Comparison of ENCODE assay signal across 22 cellular contexts in genomic region chr2:178873912-178874311, GRCh38.
"Had no signal": no experiment of that assay in that cellular context is flagged by ENCODE, and none has a peak within 500 bp of the region (broad histone marks: within the 10 kb centered on the region; RNA-seq: fewer than 3 reads in every experiment).

No MANE protein-coding gene starts in this region.

- H3K9ac ChIP-seq: neural progenitor cell had no signal

- H3K4me3 Mint-ChIP-seq: activated CD8-positive, alpha-beta T cell treated with anti-CD3 and anti-CD28 coated beads, Interleukin-2, amount 10 ng/mL, durations not matched to agents 7 days and 5 days; activated naive CD4-positive, alpha-beta T cell treated with anti-CD3 and anti-CD28 coated beads, Interleukin-2, amount 50 U/mL, for 24 hours; activated T-helper 1 cell treated with anti-CD3 and anti-CD28 coated beads, Interleukin-12 subunit alpha, Interleukin-12 subunit beta, Interleukin-2, Interleukin-4 antibody, amounts not matched to agents 30 ng/mL and 10 ng/mL and 1 ng/mL, durations not matched to agents 14 hours and 24 hours and 36 hours; mesothelial cell of epicardium; naive thymus-derived CD8-positive, alpha-beta T cell; neural progenitor cell; stimulated activated naive B cell treated with anti-CD40 and anti-IgM and Interleukin-4, amounts not matched to agents 10 μg/mL and 1 μg/mL and 100 μg/mL, for 72 hours had no signal

- H3K27me3 Mint-ChIP-seq: activated naive CD4-positive, alpha-beta T cell treated with anti-CD3 and anti-CD28 coated beads, Interleukin-2, amount 50 U/mL, for 24 hours; naive thymus-derived CD8-positive, alpha-beta T cell; stimulated activated naive B cell treated with anti-CD40 and anti-IgM and Interleukin-4, amounts not matched to agents 10 μg/mL and 1 μg/mL and 100 μg/mL, for 72 hours had no signal

- DNase-seq: activated CD4-positive, alpha-beta T cell treated with anti-CD3 and anti-CD28 coated beads for 1 hour; activated CD4-positive, alpha-beta T cell treated with anti-CD3 and anti-CD28 coated beads, Interleukin-2, amount 50 U/mL, for 1 hour; activated CD8-positive, alpha-beta T cell treated with anti-CD3 and anti-CD28 coated beads, Interleukin-2, amount 10 ng/mL, durations not matched to agents 7 days and 5 days; activated gamma-delta T cell treated with Interleukin-2 at 50 U/mL for 16 hours; brain microvascular endothelial cell; colonic mucosa; head of caudate nucleus; left lung; naive thymus-derived CD8-positive, alpha-beta T cell; posterior cingulate gyrus; sigmoid colon; stimulated activated CD4-positive, alpha-beta T cell treated with anti-CD3 and anti-CD28 coated beads, Interleukin-2, amount 100 ng/mL, for 48 hours; stimulated activated CD8-positive, alpha-beta memory T cell treated with anti-CD3 and anti-CD28 coated beads, Interleukin-4, amount 100 ng/mL, for 48 hours; stimulated activated naive B cell treated with anti-CD40 and anti-IgM and Interleukin-4, amounts not matched to agents 10 μg/mL and 1 μg/mL and 100 μg/mL, for 72 hours; T-helper 1 cell; upper lobe of left lung had no signal

- ATAC-seq: activated CD8-positive, alpha-beta T cell treated with anti-CD3 and anti-CD28 coated beads, Interleukin-2, amount 10 ng/mL, durations not matched to agents 7 days and 5 days; gastroesophageal sphincter; left lung; naive thymus-derived CD8-positive, alpha-beta T cell; stimulated activated naive B cell treated with anti-CD40 and anti-IgM and Interleukin-4, amounts not matched to agents 10 μg/mL and 1 μg/mL and 100 μg/mL, for 72 hours had no signal

- H3K27me3 ChIP-seq: brain microvascular endothelial cell, colonic mucosa, esophagus muscularis mucosa, gastroesophageal sphincter, left lung, neural progenitor cell, sigmoid colon, upper lobe of left lung had no signal

- H3K27ac ChIP-seq: brain microvascular endothelial cell, colonic mucosa, esophagus muscularis mucosa, left lung, neural progenitor cell, sigmoid colon, upper lobe of left lung had no signal

- H3K4me2 ChIP-seq: neural progenitor cell had no signal

- H3K27ac Mint-ChIP-seq: activated CD8-positive, alpha-beta T cell treated with anti-CD3 and anti-CD28 coated beads, Interleukin-2, amount 10 ng/mL, durations not matched to agents 7 days and 5 days; activated naive CD4-positive, alpha-beta T cell treated with anti-CD3 and anti-CD28 coated beads, Interleukin-2, amount 50 U/mL, for 24 hours; activated T-helper 1 cell treated with anti-CD3 and anti-CD28 coated beads, Interleukin-12 subunit alpha, Interleukin-12 subunit beta, Interleukin-2, Interleukin-4 antibody, amounts not matched to agents 30 ng/mL and 10 ng/mL and 1 ng/mL, durations not matched to agents 14 hours and 24 hours and 36 hours; naive thymus-derived CD8-positive, alpha-beta T cell; neural progenitor cell; stimulated activated naive B cell treated with anti-CD40 and anti-IgM and Interleukin-4, amounts not matched to agents 10 μg/mL and 1 μg/mL and 100 μg/mL, for 72 hours had no signal

- H3K36me3 ChIP-seq: brain microvascular endothelial cell, colonic mucosa, esophagus muscularis mucosa, gastroesophageal sphincter, left lung, neural progenitor cell, sigmoid colon, upper lobe of left lung had no signal

- H3K9me3 ChIP-seq: colonic mucosa, esophagus muscularis mucosa, gastroesophageal sphincter, left lung, sigmoid colon, upper lobe of left lung had no signal

- H3K4me1 ChIP-seq: colonic mucosa, left lung, sigmoid colon, upper lobe of left lung had no signal

- H3K4me1 Mint-ChIP-seq: activated naive CD4-positive, alpha-beta T cell treated with anti-CD3 and anti-CD28 coated beads, Interleukin-2, amount 50 U/mL, for 24 hours; neural progenitor cell; stimulated activated naive B cell treated with anti-CD40 and anti-IgM and Interleukin-4, amounts not matched to agents 10 μg/mL and 1 μg/mL and 100 μg/mL, for 72 hours had no signal

- H3K9me3 Mint-ChIP-seq: activated naive CD4-positive, alpha-beta T cell treated with anti-CD3 and anti-CD28 coated beads, Interleukin-2, amount 50 U/mL, for 24 hours; activated T-helper 1 cell treated with anti-CD3 and anti-CD28 coated beads, Interleukin-12 subunit alpha, Interleukin-12 subunit beta, Interleukin-2, Interleukin-4 antibody, amounts not matched to agents 30 ng/mL and 10 ng/mL and 1 ng/mL, durations not matched to agents 14 hours and 24 hours and 36 hours; mesothelial cell of epicardium; naive thymus-derived CD8-positive, alpha-beta T cell; neural progenitor cell; stimulated activated naive B cell treated with anti-CD40 and anti-IgM and Interleukin-4, amounts not matched to agents 10 μg/mL and 1 μg/mL and 100 μg/mL, for 72 hours had no signal

- H3K4me3 ChIP-seq: colonic mucosa, esophagus muscularis mucosa, gastroesophageal sphincter, left lung, neural progenitor cell, sigmoid colon, upper lobe of left lung had no signal

- H3K36me3 Mint-ChIP-seq: mesothelial cell of epicardium, neural progenitor cell had no signal
